In the genomic region with DNA sequence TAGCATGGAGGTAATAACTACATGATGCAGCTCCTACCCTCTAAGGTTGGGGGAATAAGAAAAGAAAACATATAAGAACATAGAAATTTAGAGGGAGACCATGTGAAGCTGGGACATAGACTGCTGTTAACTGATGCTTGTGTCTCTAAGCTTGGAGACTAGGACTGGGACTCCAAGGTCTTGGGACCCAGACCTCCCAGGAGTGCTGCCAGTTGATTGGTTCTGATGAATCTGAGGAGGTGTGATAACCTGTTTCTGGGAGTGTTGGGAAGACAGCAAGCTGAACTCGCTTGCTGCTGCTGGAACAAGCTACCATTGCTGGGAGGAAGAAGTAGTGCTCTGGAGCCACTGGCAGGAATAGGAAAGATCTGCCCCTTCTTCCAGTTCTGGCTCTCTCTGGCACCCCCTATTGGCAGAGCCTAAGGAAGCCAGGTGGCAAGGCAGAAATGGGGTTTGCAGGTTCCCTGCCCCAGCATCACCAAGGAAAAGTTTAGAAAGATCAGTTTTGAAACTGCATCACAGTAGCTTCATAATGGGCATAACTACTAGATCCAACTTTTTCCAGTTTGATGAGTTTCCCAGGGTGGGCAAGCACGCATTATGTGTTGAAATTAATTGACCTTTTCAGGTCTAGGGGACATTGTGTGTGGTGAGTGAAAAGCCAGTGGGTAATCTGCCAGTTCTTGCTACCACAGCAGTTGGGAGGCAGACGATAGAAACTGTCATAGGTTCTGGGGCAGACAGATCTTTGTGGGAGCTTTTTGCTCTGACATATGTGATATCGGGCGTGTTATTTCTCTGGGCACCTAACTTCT, we compare ENCODE assay signal across 8 cellular contexts.
DNase-seq lines count a peak whose midpoint lies in the region; ATAC-seq, FAIRE-seq and TF ChIP-seq lines count a peak whose summit lies in the region.

No MANE protein-coding gene starts in this region.

- DNase-seq in NCI-H82 (lab: John Stamatoyannopoulos, UW) (peak; percentile 65), NCI-H82 treated with DMSO at 0.1 percent for 48 hours (lab: John Stamatoyannopoulos, UW; ENCODE audit: unreplicated experiment) (no peak), NCI-H1105 (lab: John Stamatoyannopoulos, UW) (peak; percentile 25), kidney epithelial cell (ENCODE audit: low read depth) (no peak), upper lobe of right lung (no peak), RCC 7860 (ENCODE audit: low spot score) (no peak)
- DNase-seq in activated CD8-positive, alpha-beta memory T cell treated with anti-CD3 and anti-CD28 coated beads, Interleukin-2, amount 50 U/mL, for 4 hours: peak; percentile 32

- H3K36me3 ChIP-seq in kidney epithelial cell (ENCODE audit: control insufficient read depth, insufficient read depth, low read length) (no peaks in the 10 kb centered on the region), upper lobe of right lung (no peaks in the 10 kb centered on the region)

- no peaks in the 10 kb centered on the region for H3K9me3 ChIP-seq in upper lobe of right lung

- intact Hi-C loops in upper lobe of right lung (cut with DNase I): no loop called here

- H3K27me3 ChIP-seq in kidney epithelial cell (ENCODE audit: control insufficient read depth, insufficient read depth, low read length) (no peaks in the 10 kb centered on the region), upper lobe of right lung (no peaks in the 10 kb centered on the region)

- FAIRE-seq in RCC 7860 (lab: Jason Lieb, UNC): no peak

- ATAC-seq in upper lobe of right lung (peak; percentile 79), HG03439 (IDR thresholded peaks at IDR 0.05; ENCODE audit: unreplicated experiment) (no peak)

- H3K27ac ChIP-seq in upper lobe of right lung: no peak overlapping the region

- no peak overlapping the region for H3K4me3 ChIP-seq in kidney epithelial cell (ENCODE audit: low read depth, low read length)
- H3K4me3 ChIP-seq in upper lobe of right lung: no peak overlapping the region

- H3K4me1 ChIP-seq in upper lobe of right lung: peaks cover 5% of the 10 kb centered on the region

- TF ChIP-seq CTCF in kidney epithelial cell (IDR thresholded peaks at IDR 0.05; ENCODE audit: insufficient read depth, low read length, poor library complexity, severe bottlenecking): peak; percentile 55
- peak; percentile 50 for TF ChIP-seq CTCF in upper lobe of right lung (IDR thresholded peaks at IDR 0.05)

Comparison
In these comparisons a context has a peak if more than half of its experiments do, and no peak if none do; other contexts are left out.
1. DNase-seq: peak in NCI-H82 (single experiment), NCI-H1105 (single experiment) and activated CD8-positive, alpha-beta memory T cell treated with anti-CD3 and anti-CD28 coated beads, Interleukin-2, amount 50 U/mL, for 4 hours (single experiment); none in NCI-H82 treated with DMSO at 0.1 percent for 48 hours (single experiment), kidney epithelial cell (single experiment), upper lobe of right lung (single experiment) and RCC 7860 (single experiment).